1 cellular context compared by ENCODE assay signal in the genomic region with DNA sequence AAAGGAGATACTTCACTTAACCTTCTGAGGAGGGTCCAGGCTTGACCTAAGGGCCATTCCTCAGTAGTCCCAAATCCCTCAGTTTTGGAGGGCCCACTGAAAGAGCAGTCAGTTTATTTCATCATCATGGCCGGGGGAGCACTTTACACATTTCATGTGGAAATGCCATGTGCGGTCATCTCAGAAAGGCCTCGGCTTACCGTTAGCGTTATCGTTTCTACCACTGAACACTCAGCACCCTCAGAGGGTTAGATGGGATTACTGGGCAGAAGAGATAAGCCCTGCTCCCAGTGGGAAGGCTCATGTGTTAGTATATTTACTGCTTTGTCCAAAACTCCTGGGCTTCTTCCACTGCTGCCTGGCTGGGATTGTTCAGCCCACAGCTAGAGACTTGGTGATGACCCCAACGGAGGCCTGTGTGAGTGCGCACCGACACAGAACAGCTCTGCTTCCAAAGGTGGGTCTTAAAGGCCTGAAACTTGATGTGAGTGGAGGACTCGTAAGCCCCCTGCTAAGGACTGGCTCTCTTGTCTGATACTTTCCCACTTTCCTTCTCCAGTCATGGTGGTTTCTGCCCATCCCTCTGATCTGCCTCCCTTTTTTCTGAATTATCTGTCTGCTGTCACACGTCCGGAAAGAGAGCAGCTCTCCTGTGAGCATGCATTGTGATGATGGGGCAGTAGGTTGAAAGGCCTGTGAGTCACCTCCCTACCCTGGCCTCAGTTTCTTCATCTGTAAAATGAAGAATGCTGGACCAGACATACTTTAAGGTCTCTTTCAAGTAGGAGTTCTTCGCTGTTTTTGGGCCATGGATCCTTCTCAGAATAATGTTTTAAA.
TF ChIP-seq lines count a peak whose summit lies in the region.

No MANE protein-coding gene starts in this region.

TF ChIP-seq in K562, 482 proteins besides CTCF, POLR2A, EP300 and RAD21 (continued from another document and continues in another):
- TF ChIP-seq ELF1 (tag; IDR thresholded peaks at IDR 0.05) (no peak; the same call in 1 of the 2 replicates), JUND (IDR thresholded peaks at IDR 0.05; ENCODE audit: borderline replicate concordance, low read depth, low read length) (peak; percentile 79), JUND (tag; IDR thresholded peaks at IDR 0.05; ENCODE audit: borderline replicate concordance, low read depth, low read length) (peak; percentile 77; the same call in 2 of the 3 replicates), ZNF766 (CRISPR knock-in tag; conservative IDR thresholded peaks at IDR 0.05) (peak; percentile 87), ZNF263 (CRISPR knock-in tag; IDR thresholded peaks at IDR 0.05; ENCODE audit: borderline replicate concordance) (peak; percentile 49), SP1 (CRISPR knock-in tag; IDR thresholded peaks at IDR 0.05) (no peak), FOS (IDR thresholded peaks at IDR 0.05; ENCODE audit: extremely low read depth, insufficient read length) (no peak), TEAD1 (CRISPR knock-in tag; IDR thresholded peaks at IDR 0.05) (peak in 1 of 2 experiments; percentile 68; a peak in 2 of 4 replicates), CEBPB (tag; IDR thresholded peaks at IDR 0.05) (peak; percentile 93), ELF4 (CRISPR knock-in tag; IDR thresholded peaks at IDR 0.05) (peak; percentile 3; the same call in 1 of the 2 replicates), NFE2 (IDR thresholded peaks at IDR 0.05; ENCODE audit: low read depth) (peak; percentile 60), TAF7 (tag; IDR thresholded peaks at IDR 0.05) (0 out of 2 replicates have a peak, but pooled peaks have one; percentile 20), ZNF311 (CRISPR knock-in tag; IDR thresholded peaks at IDR 0.05) (peak; percentile 62; the same call in 1 of the 2 replicates), U2AF2 (optimal IDR thresholded peaks at IDR 0.05; ENCODE audit: low read depth, low read length) (no peak), BRD4 (IDR thresholded peaks at IDR 0.05) (no peak), TCFL5 (CRISPR knock-in tag; conservative IDR thresholded peaks at IDR 0.05) (0 out of 2 replicates have a peak, but pooled peaks have one; percentile 7), POLR2AphosphoS5 (IDR thresholded peaks at IDR 0.05; ENCODE audit: control insufficient read depth, insufficient read depth, low read depth, low read length) (peak; percentile 92), L3MBTL2 (IDR thresholded peaks at IDR 0.05) (peak; percentile 94), DMBX1 (CRISPR knock-in tag; IDR thresholded peaks at IDR 0.05; ENCODE audit: borderline replicate concordance) (peak; percentile 94), TAL1 (IDR thresholded peaks at IDR 0.05) (peak; percentile 97), ZNF41 (CRISPR knock-in tag; conservative IDR thresholded peaks at IDR 0.05) (0 out of 2 replicates have a peak, but pooled peaks have one; percentile 18), ESRRA (IDR thresholded peaks at IDR 0.05; ENCODE audit: borderline replicate concordance, low read depth) (peak; percentile 88), ZNF316 (IDR thresholded peaks at IDR 0.05) (no peak; the same call in 1 of the 2 replicates), KDM1A (IDR thresholded peaks at IDR 0.05) (peak; percentile 72 to 85), HNRNPK (IDR thresholded peaks at IDR 0.05; ENCODE audit: low read depth, low read length, poor library complexity, severe bottlenecking) (no peak), ZNF12 (CRISPR knock-in tag; IDR thresholded peaks at IDR 0.05) (peak; percentile 30; the same call in 1 of the 2 replicates), MECOM (CRISPR knock-in tag; IDR thresholded peaks at IDR 0.05) (peak; percentile 82), ZFPM2 (CRISPR knock-in tag; IDR thresholded peaks at IDR 0.05) (no peak), CBX3 (IDR thresholded peaks at IDR 0.05; ENCODE audit: borderline replicate concordance in 1 of 2, low read length in 2 of 2) (peak in 1 of 2 experiments; percentile 37; a peak in 1 of 3 replicates), ZNF431 (CRISPR knock-in tag; IDR thresholded peaks at IDR 0.05) (no peak), MTA2 (IDR thresholded peaks at IDR 0.05; ENCODE audit: low read depth) (peak; percentile 95), CBFA2T3 (IDR thresholded peaks at IDR 0.05) (peak; percentile 97)
- TF ChIP-seq, protein P1, sequence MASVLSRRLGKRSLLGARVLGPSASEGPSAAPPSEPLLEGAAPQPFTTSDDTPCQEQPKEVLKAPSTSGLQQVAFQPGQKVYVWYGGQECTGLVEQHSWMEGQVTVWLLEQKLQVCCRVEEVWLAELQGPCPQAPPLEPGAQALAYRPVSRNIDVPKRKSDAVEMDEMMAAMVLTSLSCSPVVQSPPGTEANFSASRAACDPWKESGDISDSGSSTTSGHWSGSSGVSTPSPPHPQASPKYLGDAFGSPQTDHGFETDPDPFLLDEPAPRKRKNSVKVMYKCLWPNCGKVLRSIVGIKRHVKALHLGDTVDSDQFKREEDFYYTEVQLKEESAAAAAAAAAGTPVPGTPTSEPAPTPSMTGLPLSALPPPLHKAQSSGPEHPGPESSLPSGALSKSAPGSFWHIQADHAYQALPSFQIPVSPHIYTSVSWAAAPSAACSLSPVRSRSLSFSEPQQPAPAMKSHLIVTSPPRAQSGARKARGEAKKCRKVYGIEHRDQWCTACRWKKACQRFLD (CRISPR knock-in tag; IDR thresholded peaks at IDR 0.05), result peak; percentile 66; the same call in 1 of the 2 replicates
- TF ChIP-seq, protein P2, sequence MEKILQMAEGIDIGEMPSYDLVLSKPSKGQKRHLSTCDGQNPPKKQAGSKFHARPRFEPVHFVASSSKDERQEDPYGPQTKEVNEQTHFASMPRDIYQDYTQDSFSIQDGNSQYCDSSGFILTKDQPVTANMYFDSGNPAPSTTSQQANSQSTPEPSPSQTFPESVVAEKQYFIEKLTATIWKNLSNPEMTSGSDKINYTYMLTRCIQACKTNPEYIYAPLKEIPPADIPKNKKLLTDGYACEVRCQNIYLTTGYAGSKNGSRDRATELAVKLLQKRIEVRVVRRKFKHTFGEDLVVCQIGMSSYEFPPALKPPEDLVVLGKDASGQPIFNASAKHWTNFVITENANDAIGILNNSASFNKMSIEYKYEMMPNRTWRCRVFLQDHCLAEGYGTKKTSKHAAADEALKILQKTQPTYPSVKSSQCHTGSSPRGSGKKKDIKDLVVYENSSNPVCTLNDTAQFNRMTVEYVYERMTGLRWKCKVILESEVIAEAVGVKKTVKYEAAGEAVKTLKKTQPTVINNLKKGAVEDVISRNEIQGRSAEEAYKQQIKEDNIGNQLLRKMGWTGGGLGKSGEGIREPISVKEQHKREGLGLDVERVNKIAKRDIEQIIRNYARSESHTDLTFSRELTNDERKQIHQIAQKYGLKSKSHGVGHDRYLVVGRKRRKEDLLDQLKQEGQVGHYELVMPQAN (IDR thresholded peaks at IDR 0.05; ENCODE audit: borderline replicate concordance), result 0 out of 2 replicates have a peak, but pooled peaks have one; percentile 9
- TF ChIP-seq, protein P3, sequence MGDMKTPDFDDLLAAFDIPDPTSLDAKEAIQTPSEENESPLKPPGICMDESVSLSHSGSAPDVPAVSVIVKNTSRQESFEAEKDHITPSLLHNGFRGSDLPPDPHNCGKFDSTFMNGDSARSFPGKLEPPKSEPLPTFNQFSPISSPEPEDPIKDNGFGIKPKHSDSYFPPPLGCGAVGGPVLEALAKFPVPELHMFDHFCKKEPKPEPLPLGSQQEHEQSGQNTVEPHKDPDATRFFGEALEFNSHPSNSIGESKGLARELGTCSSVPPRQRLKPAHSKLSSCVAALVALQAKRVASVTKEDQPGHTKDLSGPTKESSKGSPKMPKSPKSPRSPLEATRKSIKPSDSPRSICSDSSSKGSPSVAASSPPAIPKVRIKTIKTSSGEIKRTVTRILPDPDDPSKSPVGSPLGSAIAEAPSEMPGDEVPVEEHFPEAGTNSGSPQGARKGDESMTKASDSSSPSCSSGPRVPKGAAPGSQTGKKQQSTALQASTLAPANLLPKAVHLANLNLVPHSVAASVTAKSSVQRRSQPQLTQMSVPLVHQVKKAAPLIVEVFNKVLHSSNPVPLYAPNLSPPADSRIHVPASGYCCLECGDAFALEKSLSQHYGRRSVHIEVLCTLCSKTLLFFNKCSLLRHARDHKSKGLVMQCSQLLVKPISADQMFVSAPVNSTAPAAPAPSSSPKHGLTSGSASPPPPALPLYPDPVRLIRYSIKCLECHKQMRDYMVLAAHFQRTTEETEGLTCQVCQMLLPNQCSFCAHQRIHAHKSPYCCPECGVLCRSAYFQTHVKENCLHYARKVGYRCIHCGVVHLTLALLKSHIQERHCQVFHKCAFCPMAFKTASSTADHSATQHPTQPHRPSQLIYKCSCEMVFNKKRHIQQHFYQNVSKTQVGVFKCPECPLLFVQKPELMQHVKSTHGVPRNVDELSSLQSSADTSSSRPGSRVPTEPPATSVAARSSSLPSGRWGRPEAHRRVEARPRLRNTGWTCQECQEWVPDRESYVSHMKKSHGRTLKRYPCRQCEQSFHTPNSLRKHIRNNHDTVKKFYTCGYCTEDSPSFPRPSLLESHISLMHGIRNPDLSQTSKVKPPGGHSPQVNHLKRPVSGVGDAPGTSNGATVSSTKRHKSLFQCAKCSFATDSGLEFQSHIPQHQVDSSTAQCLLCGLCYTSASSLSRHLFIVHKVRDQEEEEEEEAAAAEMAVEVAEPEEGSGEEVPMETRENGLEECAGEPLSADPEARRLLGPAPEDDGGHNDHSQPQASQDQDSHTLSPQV (IDR thresholded peaks at IDR 0.05), result peak; percentile 90
- TF ChIP-seq, protein P4, sequence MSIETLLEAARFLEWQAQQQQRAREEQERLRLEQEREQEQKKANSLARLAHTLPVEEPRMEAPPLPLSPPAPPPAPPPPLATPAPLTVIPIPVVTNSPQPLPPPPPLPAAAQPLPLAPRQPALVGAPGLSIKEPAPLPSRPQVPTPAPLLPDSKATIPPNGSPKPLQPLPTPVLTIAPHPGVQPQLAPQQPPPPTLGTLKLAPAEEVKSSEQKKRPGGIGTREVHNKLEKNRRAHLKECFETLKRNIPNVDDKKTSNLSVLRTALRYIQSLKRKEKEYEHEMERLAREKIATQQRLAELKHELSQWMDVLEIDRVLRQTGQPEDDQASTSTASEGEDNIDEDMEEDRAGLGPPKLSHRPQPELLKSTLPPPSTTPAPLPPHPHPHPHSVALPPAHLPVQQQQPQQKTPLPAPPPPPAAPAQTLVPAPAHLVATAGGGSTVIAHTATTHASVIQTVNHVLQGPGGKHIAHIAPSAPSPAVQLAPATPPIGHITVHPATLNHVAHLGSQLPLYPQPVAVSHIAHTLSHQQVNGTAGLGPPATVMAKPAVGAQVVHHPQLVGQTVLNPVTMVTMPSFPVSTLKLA (conservative IDR thresholded peaks at IDR 0.05), result peak; percentile 66 to 81
- TF ChIP-seq, protein P5, sequence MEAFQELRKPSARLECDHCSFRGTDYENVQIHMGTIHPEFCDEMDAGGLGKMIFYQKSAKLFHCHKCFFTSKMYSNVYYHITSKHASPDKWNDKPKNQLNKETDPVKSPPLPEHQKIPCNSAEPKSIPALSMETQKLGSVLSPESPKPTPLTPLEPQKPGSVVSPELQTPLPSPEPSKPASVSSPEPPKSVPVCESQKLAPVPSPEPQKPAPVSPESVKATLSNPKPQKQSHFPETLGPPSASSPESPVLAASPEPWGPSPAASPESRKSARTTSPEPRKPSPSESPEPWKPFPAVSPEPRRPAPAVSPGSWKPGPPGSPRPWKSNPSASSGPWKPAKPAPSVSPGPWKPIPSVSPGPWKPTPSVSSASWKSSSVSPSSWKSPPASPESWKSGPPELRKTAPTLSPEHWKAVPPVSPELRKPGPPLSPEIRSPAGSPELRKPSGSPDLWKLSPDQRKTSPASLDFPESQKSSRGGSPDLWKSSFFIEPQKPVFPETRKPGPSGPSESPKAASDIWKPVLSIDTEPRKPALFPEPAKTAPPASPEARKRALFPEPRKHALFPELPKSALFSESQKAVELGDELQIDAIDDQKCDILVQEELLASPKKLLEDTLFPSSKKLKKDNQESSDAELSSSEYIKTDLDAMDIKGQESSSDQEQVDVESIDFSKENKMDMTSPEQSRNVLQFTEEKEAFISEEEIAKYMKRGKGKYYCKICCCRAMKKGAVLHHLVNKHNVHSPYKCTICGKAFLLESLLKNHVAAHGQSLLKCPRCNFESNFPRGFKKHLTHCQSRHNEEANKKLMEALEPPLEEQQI (IDR thresholded peaks at IDR 0.05), result peak; percentile 80; the same call in 1 of the 2 replicates
- TF ChIP-seq, protein P6, sequence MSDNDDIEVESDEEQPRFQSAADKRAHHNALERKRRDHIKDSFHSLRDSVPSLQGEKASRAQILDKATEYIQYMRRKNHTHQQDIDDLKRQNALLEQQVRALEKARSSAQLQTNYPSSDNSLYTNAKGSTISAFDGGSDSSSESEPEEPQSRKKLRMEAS (CRISPR knock-in tag; IDR thresholded peaks at IDR 0.05), result peak; percentile 43; the same call in 1 of the 2 replicates
- TF ChIP-seq, protein P7, sequence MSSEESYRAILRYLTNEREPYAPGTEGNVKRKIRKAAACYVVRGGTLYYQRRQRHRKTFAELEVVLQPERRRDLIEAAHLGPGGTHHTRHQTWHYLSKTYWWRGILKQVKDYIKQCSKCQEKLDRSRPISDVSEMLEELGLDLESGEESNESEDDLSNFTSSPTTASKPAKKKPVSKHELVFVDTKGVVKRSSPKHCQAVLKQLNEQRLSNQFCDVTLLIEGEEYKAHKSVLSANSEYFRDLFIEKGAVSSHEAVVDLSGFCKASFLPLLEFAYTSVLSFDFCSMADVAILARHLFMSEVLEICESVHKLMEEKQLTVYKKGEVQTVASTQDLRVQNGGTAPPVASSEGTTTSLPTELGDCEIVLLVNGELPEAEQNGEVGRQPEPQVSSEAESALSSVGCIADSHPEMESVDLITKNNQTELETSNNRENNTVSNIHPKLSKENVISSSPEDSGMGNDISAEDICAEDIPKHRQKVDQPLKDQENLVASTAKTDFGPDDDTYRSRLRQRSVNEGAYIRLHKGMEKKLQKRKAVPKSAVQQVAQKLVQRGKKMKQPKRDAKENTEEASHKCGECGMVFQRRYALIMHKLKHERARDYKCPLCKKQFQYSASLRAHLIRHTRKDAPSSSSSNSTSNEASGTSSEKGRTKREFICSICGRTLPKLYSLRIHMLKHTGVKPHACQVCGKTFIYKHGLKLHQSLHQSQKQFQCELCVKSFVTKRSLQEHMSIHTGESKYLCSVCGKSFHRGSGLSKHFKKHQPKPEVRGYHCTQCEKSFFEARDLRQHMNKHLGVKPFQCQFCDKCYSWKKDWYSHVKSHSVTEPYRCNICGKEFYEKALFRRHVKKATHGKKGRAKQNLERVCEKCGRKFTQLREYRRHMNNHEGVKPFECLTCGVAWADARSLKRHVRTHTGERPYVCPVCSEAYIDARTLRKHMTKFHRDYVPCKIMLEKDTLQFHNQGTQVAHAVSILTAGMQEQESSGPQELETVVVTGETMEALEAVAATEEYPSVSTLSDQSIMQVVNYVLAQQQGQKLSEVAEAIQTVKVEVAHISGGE (CRISPR knock-in tag; IDR thresholded peaks at IDR 0.05), result peak in 1 of 3 experiments; percentile 48; a peak in 1 of 6 replicates
- TF ChIP-seq, protein P8, sequence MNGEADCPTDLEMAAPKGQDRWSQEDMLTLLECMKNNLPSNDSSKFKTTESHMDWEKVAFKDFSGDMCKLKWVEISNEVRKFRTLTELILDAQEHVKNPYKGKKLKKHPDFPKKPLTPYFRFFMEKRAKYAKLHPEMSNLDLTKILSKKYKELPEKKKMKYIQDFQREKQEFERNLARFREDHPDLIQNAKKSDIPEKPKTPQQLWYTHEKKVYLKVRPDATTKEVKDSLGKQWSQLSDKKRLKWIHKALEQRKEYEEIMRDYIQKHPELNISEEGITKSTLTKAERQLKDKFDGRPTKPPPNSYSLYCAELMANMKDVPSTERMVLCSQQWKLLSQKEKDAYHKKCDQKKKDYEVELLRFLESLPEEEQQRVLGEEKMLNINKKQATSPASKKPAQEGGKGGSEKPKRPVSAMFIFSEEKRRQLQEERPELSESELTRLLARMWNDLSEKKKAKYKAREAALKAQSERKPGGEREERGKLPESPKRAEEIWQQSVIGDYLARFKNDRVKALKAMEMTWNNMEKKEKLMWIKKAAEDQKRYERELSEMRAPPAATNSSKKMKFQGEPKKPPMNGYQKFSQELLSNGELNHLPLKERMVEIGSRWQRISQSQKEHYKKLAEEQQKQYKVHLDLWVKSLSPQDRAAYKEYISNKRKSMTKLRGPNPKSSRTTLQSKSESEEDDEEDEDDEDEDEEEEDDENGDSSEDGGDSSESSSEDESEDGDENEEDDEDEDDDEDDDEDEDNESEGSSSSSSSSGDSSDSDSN (IDR thresholded peaks at IDR 0.05; ENCODE audit: borderline replicate concordance in 1 of 2, low read depth in 2 of 2, low read length in 2 of 2), result 0 out of 4 replicates have a peak, but pooled peaks of 1 of the 2 experiments have one; percentile 45
